In genomic region chr17:79803997-79804855, GRCh38 we compare ENCODE assay signal across 8 cellular contexts. TPM values are rescaled to one million over a fixed set of nuclear protein-coding genes. Genes with fewer than 3 reads are reported as not detected.
A peak's percentile ranks its signal among the peaks of the same experiment; 100 is the strongest.
DNase-seq lines count a peak whose midpoint lies in the region; ATAC-seq, FAIRE-seq and TF ChIP-seq lines count a peak whose summit lies in the region.

No MANE protein-coding gene starts in this region.

- H3K36me3 Mint-ChIP-seq in natural killer cell = peaks cover 6% of the 10 kb centered on the region

- H3K4me3 ChIP-seq in small intestine (ENCODE audit: low read depth in 1 of 2, low read length in 2 of 2) = peak overlapping the region in 1 of 2 donors; percentile 21

- peak overlapping the region; percentile 75 to 76 for H3K27ac Mint-ChIP-seq in natural killer cell

- H3K27me3 Mint-ChIP-seq in natural killer cell (ENCODE audit: low read depth in 2 of 2) = peaks cover 65 to 72% of the 10 kb centered on the region in 2 donors

- no peaks in the 10 kb centered on the region for H3K9me3 Mint-ChIP-seq in natural killer cell

- no peaks in the 10 kb centered on the region for H3K36me3 ChIP-seq in small intestine (ENCODE audit: control insufficient read depth in 2 of 2, insufficient read depth in 2 of 2, low read length in 2 of 2)

- peak overlapping the region; percentile 81 for H3K4me3 Mint-ChIP-seq in natural killer cell

- no peak for TF ChIP-seq CTCF in natural killer cell (IDR thresholded peaks at IDR 0.05)

- H3K27me3 ChIP-seq in small intestine (ENCODE audit: control insufficient read depth in 2 of 2, insufficient read depth in 2 of 2, low read length in 2 of 2) = peaks cover 9 to 85% of the 10 kb centered on the region in 2 donors

- 2% methylated on average over 69 to 76 of the region's 76 CpGs for WGBS in small intestine, 3 donors

- intact Hi-C loops in natural killer cell (cut with micrococcal nuclease) = loop anchor here (5.0 kb wide), 2 partner anchors 1593 to 1672 kb away; partner anchors contain the start of genes BAHCC1 and TMC8

- no peaks in the 10 kb centered on the region for H3K9me3 ChIP-seq in small intestine (ENCODE audit: control insufficient read depth, low read depth)

- no peak overlapping the region for H3K27ac ChIP-seq in small intestine (ENCODE audit: low read depth in 1 of 2, low read length in 1 of 2)

- ATAC-seq in GM21786 (IDR thresholded peaks at IDR 0.05; ENCODE audit: unreplicated experiment) (peak; percentile 75), natural killer cell (peak in 2 of 3 donors; percentile 48 to 55), GM21528 (IDR thresholded peaks at IDR 0.05; ENCODE audit: low FRiP score, unreplicated experiment) (no peak)

- peak; percentile 62 for DNase-seq in GF-D8 (lab: John Stamatoyannopoulos, UW)
- peak; percentile 52 for DNase-seq in NCI-H524 treated with DMSO at 0.1 percent for 48 hours (lab: John Stamatoyannopoulos, UW)
- DNase-seq in activated naive CD4-positive, alpha-beta T cell treated with Interleukin-2 at 50 U/mL for 16 hours = peak; percentile 80
- no peak for DNase-seq in natural killer cell
- DNase-seq in putamen (ENCODE audit: low spot score) = no peak
- no peak for DNase-seq in small intestine

- H3K4me1 ChIP-seq in small intestine (ENCODE audit: control insufficient read depth in 2 of 2, insufficient read depth in 1 of 2, low read depth in 1 of 2, low read length in 1 of 2) = peaks cover 0 to 2% of the 10 kb centered on the region in 2 donors

- no peak for FAIRE-seq in small intestine (lab: Jason Lieb, UNC)

- H3K4me1 Mint-ChIP-seq in natural killer cell = peaks cover 26 to 44% of the 10 kb centered on the region in 2 donors

RNA-seq across cellular contexts. Expression of gene CBX8, which starts 7.3 kb away (rescaled TPM):
- total RNA-seq in natural killer cell = 1 to 10 TPM; 4.0 to 6.4 (median 5.8) TPM
- 1 to 10 TPM; 2.7 to 6.1 (median 4.5) TPM for polyA plus RNA-seq in small intestine

RNA-seq across cellular contexts. Expression of gene CBX2, which starts 26.3 kb away (rescaled TPM):
- total RNA-seq in natural killer cell = 1 to 10 TPM in 1 of 3 donors, under 1 TPM in 1, not detected in 1; 0.18 to 1.3 TPM
- 1 to 10 TPM in 2 of 3 donors, under 1 TPM in 1; 0.22 to 2.3 (median 1.9) TPM for polyA plus RNA-seq in small intestine

RNA-seq across cellular contexts. Expression of gene CBX4, which starts 35.0 kb away (rescaled TPM):
- total RNA-seq in natural killer cell = 100 to 1,000 TPM; 147 to 220 (median 217) TPM
- 10 to 100 TPM in 1 of 3 donors, 1 to 10 TPM in 2; 5.4 to 15.2 (median 6.3) TPM for polyA plus RNA-seq in small intestine

Comparison
In these comparisons a context has a peak if more than half of its experiments do, and no peak if none do; other contexts are left out.
1. DNase-seq: peak in GF-D8 (single experiment), NCI-H524 treated with DMSO at 0.1 percent for 48 hours (single experiment) and activated naive CD4-positive, alpha-beta T cell treated with Interleukin-2 at 50 U/mL for 16 hours (single experiment); none in natural killer cell (single experiment), putamen (single experiment) and small intestine (single experiment).